Comparison of ENCODE assay signal across 29 cellular contexts in genomic region chr9:86540999-86541398, GRCh38.
"Had no signal": no experiment of that assay in that cellular context is flagged by ENCODE, and none has a peak within 500 bp of the region (broad histone marks: within the 10 kb centered on the region; RNA-seq: fewer than 3 reads in every experiment).

No MANE protein-coding gene starts in this region.

- ATAC-seq: activated CD4-positive, alpha-beta T cell treated with anti-CD3 and anti-CD28 coated beads for 36 hours; activated CD8-positive, alpha-beta memory T cell treated with anti-CD3 and anti-CD28 coated beads, Interleukin-2, amount 10 ng/mL, durations not matched to agents 7 days and 5 days; activated CD8-positive, alpha-beta T cell treated with anti-CD3 and anti-CD28 coated beads, Interleukin-2, amount 10 ng/mL, durations not matched to agents 7 days and 5 days; activated naive CD8-positive, alpha-beta T cell treated with anti-CD3 and anti-CD28 coated beads, Interleukin-2, amount 50 U/mL, for 24 hours; body of pancreas; effector memory CD8-positive, alpha-beta T cell had no signal

- DNase-seq: activated CD4-positive, alpha-beta memory T cell treated with anti-CD3 and anti-CD28 coated beads for 36 hours; activated CD4-positive, alpha-beta T cell treated with anti-CD3 and anti-CD28 coated beads for 36 hours; activated CD4-positive, alpha-beta T cell treated with anti-CD3 and anti-CD28 coated beads, Interleukin-2, amount 10 ng/mL, durations not matched to agents 24 days and 14 days; activated CD4-positive, CD25-positive, alpha-beta regulatory T cell; activated CD4-positive, CD25-positive, alpha-beta regulatory T cell treated with anti-CD3 and anti-CD28 coated beads, Interleukin-2, amount 50 U/mL, for 72 hours; activated CD8-positive, alpha-beta memory T cell treated with anti-CD3 and anti-CD28 coated beads, Interleukin-2, amount 10 ng/mL, durations not matched to agents 7 days and 5 days; activated CD8-positive, alpha-beta memory T cell treated with anti-CD3 and anti-CD28 coated beads, Interleukin-2, amount 50 U/mL, for 4 hours; activated CD8-positive, alpha-beta T cell treated with anti-CD3 and anti-CD28 coated beads, Interleukin-2, amount 10 ng/mL, durations not matched to agents 7 days and 5 days; activated effector memory CD4-positive, alpha-beta T cell treated with anti-CD3 and anti-CD28 coated beads, Interleukin-2, amount 50 U/mL, for 16 hours; activated naive CD4-positive, alpha-beta T cell treated with anti-CD3 and anti-CD28 coated beads for 36 hours; activated naive CD8-positive, alpha-beta T cell treated with anti-CD3 and anti-CD28 coated beads for 36 hours; activated naive CD8-positive, alpha-beta T cell treated with anti-CD3 and anti-CD28 coated beads, Interleukin-2, amount 50 U/mL, for 24 hours; activated T-cell treated with anti-CD3 and anti-CD28 coated beads, Interleukin-2, amount 50 U/mL, for 1 hour; activated T-cell treated with anti-CD3 and anti-CD28 coated beads, Interleukin-2, amount 50 U/mL, for 48 hours; adrenal gland; amygdala; aorta; body of pancreas; caudate nucleus; cortex of kidney; dermis blood vessel endothelial cell; effector CD4-positive, alpha-beta T cell; effector memory CD8-positive, alpha-beta T cell; erythroblast; head of caudate nucleus; T-helper 2 cell had no signal

- H3K9me3 ChIP-seq: adrenal gland, esophagus muscularis mucosa had no signal

- FAIRE-seq: colon, frontal cortex had no signal

- H3K36me3 ChIP-seq: adrenal gland, esophagus muscularis mucosa had no signal

- H3K4me1 ChIP-seq: adrenal gland, body of pancreas, esophagus muscularis mucosa had no signal

- H3K27me3 ChIP-seq: adrenal gland, body of pancreas, esophagus muscularis mucosa had no signal

- H3K4me3 ChIP-seq: adrenal gland, body of pancreas, esophagus muscularis mucosa had no signal

- H3K27ac ChIP-seq: adrenal gland, body of pancreas, esophagus muscularis mucosa had no signal
